1 cellular context compared by ENCODE assay signal in genomic region chr3:101926594-101927105, GRCh38.
TF ChIP-seq lines count a peak whose summit lies in the region.

No MANE protein-coding gene starts in this region.

TF ChIP-seq in GM23338, 12 proteins besides CTCF, POLR2A, EP300 and RAD21 (continued from another document):
- no peak for TF ChIP-seq ZNF462 (CRISPR knock-in tag; IDR thresholded peaks at IDR 0.05)
TF ChIP-seq in GM23338: peak in this region for 0.
